ENCODE assay signal across 10 cellular contexts in the genomic region with DNA sequence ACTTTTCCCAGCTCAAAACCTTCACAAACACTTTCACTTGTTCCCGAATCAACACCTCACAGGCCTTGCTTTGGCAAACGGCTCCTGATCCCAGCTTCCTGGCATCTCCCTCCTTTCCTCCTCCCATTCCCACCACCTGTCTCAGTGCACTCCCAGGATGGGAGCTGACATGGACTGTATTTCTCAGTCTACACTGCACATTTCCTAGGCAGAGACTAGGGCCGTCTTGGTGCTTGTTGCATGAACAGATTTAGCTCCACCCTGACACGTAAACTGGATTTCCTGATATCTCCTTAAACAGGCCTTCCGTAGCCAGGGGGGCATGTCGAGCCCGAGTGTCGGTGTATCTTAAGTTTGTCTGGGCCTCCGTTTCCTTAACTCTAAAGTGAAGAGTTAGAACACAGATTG. TPM values are rescaled to one million over a fixed set of nuclear protein-coding genes. Genes with fewer than 3 reads are reported as not detected.
DNase-seq lines count a peak whose midpoint lies in the region; ATAC-seq and TF ChIP-seq lines count a peak whose summit lies in the region.
"Had no signal": no experiment of that assay in that cellular context is flagged by ENCODE, and none has a peak within 500 bp of the region (broad histone marks: within the 10 kb centered on the region; RNA-seq: fewer than 3 reads in every experiment).

No MANE protein-coding gene starts in this region.

- H3K4me3 ChIP-seq in right atrium auricular region (peak overlapping the region in 1 of 2 donors; percentile 80), mucosa of rectum (ENCODE audit: low read length in 2 of 2) (peak overlapping the region; percentile 89 to 95), vagina (peak overlapping the region; percentile 74 to 87)

- TF ChIP-seq POLR2A in vagina (IDR thresholded peaks at IDR 0.05) = no peak

- H3K9ac ChIP-seq in mucosa of rectum (ENCODE audit: low read depth in 1 of 2, low read length in 2 of 2) = peak overlapping the region in 1 of 2 donors; percentile 66

- H3K36me3 ChIP-seq in right atrium auricular region = peaks cover 6% of the 10 kb centered on the region
- H3K36me3 ChIP-seq in mucosa of rectum (ENCODE audit: control insufficient read depth in 2 of 2, insufficient read depth in 2 of 2, low read length in 2 of 2) = peaks cover 0 to under 1% of the 10 kb centered on the region in 2 donors
- H3K36me3 ChIP-seq in vagina = peaks cover 0 to under 1% of the 10 kb centered on the region in 2 donors

- intact Hi-C loops in left cardiac atrium (cut with DNase I) (no loop called here), vagina (cut with DNase I) (no loop called here)

- peaks cover 0 to 34% of the 10 kb centered on the region in 2 donors for H3K4me1 ChIP-seq in right atrium auricular region
- H3K4me1 ChIP-seq in mucosa of rectum (ENCODE audit: control insufficient read depth in 2 of 2, insufficient read depth in 2 of 2, low read length in 2 of 2) = peaks cover 13 to 15% of the 10 kb centered on the region in 2 donors
- peaks cover 24% of the 10 kb centered on the region for H3K4me1 ChIP-seq in vagina

- peak overlapping the region; percentile 71 for H3K4me3 Mint-ChIP-seq in activated naive CD8-positive, alpha-beta T cell treated with anti-CD3 and anti-CD28 coated beads for 36 hours

- H3K9me3 ChIP-seq in right atrium auricular region (no peaks in the 10 kb centered on the region), mucosa of rectum (ENCODE audit: control insufficient read depth in 2 of 2, low read length in 2 of 2) (no peaks in the 10 kb centered on the region), vagina (no peaks in the 10 kb centered on the region)
- H3K9me3 ChIP-seq: HAP-1 had no signal

- TF ChIP-seq CTCF in right atrium auricular region (IDR thresholded peaks at IDR 0.05) = no peak
- no peak for TF ChIP-seq CTCF in vagina (IDR thresholded peaks at IDR 0.05)

- peaks cover 15% of the 10 kb centered on the region for H3K36me3 Mint-ChIP-seq in activated naive CD8-positive, alpha-beta T cell treated with anti-CD3 and anti-CD28 coated beads for 36 hours

- DNase-seq in right atrium auricular region (ENCODE audit: low spot score) (no peak), left cardiac atrium (no peak), vagina (ENCODE audit: extremely low spot score in 2 of 2) (no peak), activated gamma-delta T cell (lab: John Stamatoyannopoulos, UW) (no peak), left lobe of liver (ENCODE audit: low spot score) (no peak), NCI-H2029 treated with DMSO at 0.1 percent for 48 hours (lab: John Stamatoyannopoulos, UW) (no peak)
- no peak for DNase-seq in activated naive CD8-positive, alpha-beta T cell treated with anti-CD3 and anti-CD28 coated beads for 36 hours

- H3K9me3 Mint-ChIP-seq in activated naive CD8-positive, alpha-beta T cell treated with anti-CD3 and anti-CD28 coated beads for 36 hours = no peaks in the 10 kb centered on the region

- H3K27ac Mint-ChIP-seq in activated naive CD8-positive, alpha-beta T cell treated with anti-CD3 and anti-CD28 coated beads for 36 hours = peak overlapping the region; percentile 84

- H3K27ac ChIP-seq in right atrium auricular region (peak overlapping the region; percentile 97 to 98), mucosa of rectum (ENCODE audit: low read depth in 2 of 2, low read length in 2 of 2) (peak overlapping the region; percentile 79 to 99), vagina (peak overlapping the region; percentile 98)

- no peaks in the 10 kb centered on the region for H3K27me3 ChIP-seq in right atrium auricular region
- H3K27me3 ChIP-seq in mucosa of rectum (ENCODE audit: control insufficient read depth in 2 of 2, insufficient read depth in 2 of 2, low read length in 2 of 2) = no peaks in the 10 kb centered on the region
- no peaks in the 10 kb centered on the region for H3K27me3 ChIP-seq in vagina

- ATAC-seq in left cardiac atrium (no peak), left lobe of liver (no peak)

- H3K27me3 Mint-ChIP-seq in activated naive CD8-positive, alpha-beta T cell treated with anti-CD3 and anti-CD28 coated beads for 36 hours = peaks cover 2% of the 10 kb centered on the region

- peaks cover 22% of the 10 kb centered on the region for H3K4me1 Mint-ChIP-seq in activated naive CD8-positive, alpha-beta T cell treated with anti-CD3 and anti-CD28 coated beads for 36 hours

RNA-seq across cellular contexts. Expression of a gene that starts 0.8 kb away (rescaled TPM):
- 1 to 10 TPM; 5.2 to 6.7 TPM for total RNA-seq in right atrium auricular region
- 1 to 10 TPM; 6.3 to 7.2 TPM for total RNA-seq in left cardiac atrium
- 1 to 10 TPM; 6.5 to 7.6 TPM for total RNA-seq in activated naive CD8-positive, alpha-beta T cell treated with anti-CD3 and anti-CD28 coated beads for 36 hours
- 9.3 TPM for total RNA-seq in vagina
- 5.0 TPM for total RNA-seq in left lobe of liver

RNA-seq across cellular contexts. Expression of a gene that starts 2.8 kb away (rescaled TPM):
- total RNA-seq in right atrium auricular region (10 to 100 TPM in 1 of 2 donors, 1 to 10 TPM in 1; 9.0 to 58.8 TPM), left cardiac atrium (10 to 100 TPM; 47.7 to 94.3 TPM), vagina (not detected), left lobe of liver (not detected)
- not detected for total RNA-seq in activated naive CD8-positive, alpha-beta T cell treated with anti-CD3 and anti-CD28 coated beads for 36 hours
- total RNA-seq: NCI-H460 had no signal

Comparison
In these comparisons a context has a peak if more than half of its experiments do, and no peak if none do; other contexts are left out.
1. RNA of a gene that starts 2.8 kb away (total RNA-seq): 47.7 to 94.3 TPM in left cardiac atrium and 9.0 to 58.8 TPM in right atrium auricular region; not detected in activated naive CD8-positive, alpha-beta T cell treated with anti-CD3 and anti-CD28 coated beads for 36 hours, not detected in vagina (single experiment) and not detected in left lobe of liver (single experiment); every median in the first group is over 10 times any median in the second.
2. Peak in every context shown above with its lines, with median percentiles within 50 percentile points of each other: H3K27ac ChIP-seq.